ENCODE assay signal across 23 cellular contexts in genomic region chr20:5039889-5040288, GRCh38.
"Had no signal": no experiment of that assay in that cellular context is flagged by ENCODE, and none has a peak within 500 bp of the region (broad histone marks: within the 10 kb centered on the region; RNA-seq: fewer than 3 reads in every experiment).

No MANE protein-coding gene starts in this region.

- H3K36me3 Mint-ChIP-seq: activated naive CD8-positive, alpha-beta T cell treated with anti-CD3 and anti-CD28 coated beads for 36 hours had no signal

- H3K36me3 ChIP-seq: brain microvascular endothelial cell, WERI-Rb-1 had no signal

- H3K9me3 Mint-ChIP-seq: activated CD4-positive, alpha-beta memory T cell treated with anti-CD3 and anti-CD28 coated beads, Interleukin-2, amount 10 ng/mL, durations not matched to agents 7 days and 5 days; activated naive CD8-positive, alpha-beta T cell treated with anti-CD3 and anti-CD28 coated beads for 36 hours; activated T-cell treated with anti-CD3 and anti-CD28 coated beads, Interleukin-2, amount 50 U/mL, for 72 hours; activated T-helper 17 cell treated with anti-CD3 and anti-CD28 coated beads, Interleukin-2, amount 50 U/mL, for 72 hours had no signal

- H3K9ac ChIP-seq: KMS-11 had no signal

- H3K27ac Mint-ChIP-seq: activated CD4-positive, alpha-beta memory T cell treated with anti-CD3 and anti-CD28 coated beads, Interleukin-2, amount 10 ng/mL, durations not matched to agents 7 days and 5 days; activated naive CD8-positive, alpha-beta T cell treated with anti-CD3 and anti-CD28 coated beads for 36 hours; activated T-cell treated with anti-CD3 and anti-CD28 coated beads, Interleukin-2, amount 50 U/mL, for 72 hours had no signal

- H3K27me3 Mint-ChIP-seq: activated naive CD8-positive, alpha-beta T cell treated with anti-CD3 and anti-CD28 coated beads for 36 hours had no signal

- H3K27me3 ChIP-seq: brain microvascular endothelial cell had no signal

- DNase-seq: activated CD4-positive, CD25-positive, alpha-beta regulatory T cell; activated effector memory CD4-positive, alpha-beta T cell treated with anti-CD3 and anti-CD28 coated beads, Interleukin-2, amount 50 U/mL, for 16 hours; activated naive CD4-positive, alpha-beta T cell treated with anti-CD3 and anti-CD28 coated beads, Interleukin-2, amount 50 U/mL, for 16 hours; amniotic stem cell; brain microvascular endothelial cell; MM.1S; NCI-H1105; NCI-H1417 treated with DMSO at 0.1 percent for 48 hours; NCI-H187 treated with DMSO at 0.1 percent for 48 hours; NCI-H2081; NCI-H226; NCI-H446 treated with DMSO at 0.1 percent for 48 hours; NCI-H524; OCI-M1; Right ventricle myocardium superior; SW 1271; T1000; WERI-Rb-1 had no signal

- H3K4me2 ChIP-seq: KMS-11 had no signal

- H3K27ac ChIP-seq: brain microvascular endothelial cell, KMS-11, WERI-Rb-1 had no signal

- H3K4me3 Mint-ChIP-seq: activated naive CD8-positive, alpha-beta T cell treated with anti-CD3 and anti-CD28 coated beads for 36 hours had no signal
